Comparison of ENCODE assay signal across 10 cellular contexts in genomic region chr9:38686923-38687322, GRCh38. TPM values are rescaled to one million over a fixed set of nuclear protein-coding genes. Genes with fewer than 3 reads are reported as not detected.
DNase-seq lines count a peak whose midpoint lies in the region; ATAC-seq and TF ChIP-seq lines count a peak whose summit lies in the region.
"Had no signal": no experiment of that assay in that cellular context is flagged by ENCODE, and none has a peak within 500 bp of the region (broad histone marks: within the 10 kb centered on the region; RNA-seq: fewer than 3 reads in every experiment).

No MANE protein-coding gene starts in this region.

- H3K79me1 ChIP-seq in mesenchymal stem cell (replicated peaks; ENCODE audit: low read length, poor library complexity, severe bottlenecking) = no peaks in the 10 kb centered on the region

- peak overlapping the region; percentile 87 for H2AK5ac ChIP-seq in mesenchymal stem cell (ENCODE audit: low read length, severe bottlenecking)

- H3K36me3 ChIP-seq in mesenchymal stem cell (ENCODE audit: control insufficient read depth in 1 of 2, insufficient read depth in 2 of 2, low read depth in 1 of 2, low read length in 2 of 2) (no peaks in the 10 kb centered on the region), thyroid gland (no peaks in the 10 kb centered on the region), MG63 (no peaks in the 10 kb centered on the region)

- H3K27ac ChIP-seq in caudate nucleus (ENCODE audit: low read depth, low read length) (peak overlapping the region; percentile 22), mesenchymal stem cell (ENCODE audit: low read length, poor library complexity, severe bottlenecking) (peak overlapping the region; percentile 57), thyroid gland (peak overlapping the region; percentile 74 to 89 (median 88))

- POLR2A ChIA-PET in activated naive CD8-positive, alpha-beta T cell treated with anti-CD3 and anti-CD28 coated beads, Interleukin-2, amount 10 ng/mL, durations not matched to agents 7 days and 5 days (lab: Charles Lee) = no interaction called here

- no peak overlapping the region for H3K4me2 ChIP-seq in mesenchymal stem cell (ENCODE audit: low read length, poor library complexity, severe bottlenecking)

- peak overlapping the region; percentile 65 for H3K4me3 Mint-ChIP-seq in activated naive CD8-positive, alpha-beta T cell treated with anti-CD3 and anti-CD28 coated beads, Interleukin-2, amount 10 ng/mL, durations not matched to agents 7 days and 5 days
- H3K4me3 Mint-ChIP-seq in activated naive CD8-positive, alpha-beta T cell treated with anti-CD3 and anti-CD28 coated beads, Interleukin-2, amount 50 U/mL, for 24 hours = no peak overlapping the region

- H3K4me1 ChIP-seq in mesenchymal stem cell (ENCODE audit: control insufficient read depth, insufficient read depth, low read depth, low read length) (peaks cover 28% of the 10 kb centered on the region), thyroid gland (peaks cover 15 to 28% of the 10 kb centered on the region in 2 donors)

- H2BK15ac ChIP-seq in mesenchymal stem cell (ENCODE audit: low read depth, poor library complexity, severe bottlenecking) = peak overlapping the region; percentile 61

- no peaks in the 10 kb centered on the region for H3K36me3 Mint-ChIP-seq in activated naive CD8-positive, alpha-beta T cell treated with anti-CD3 and anti-CD28 coated beads, Interleukin-2, amount 10 ng/mL, durations not matched to agents 7 days and 5 days
- no peaks in the 10 kb centered on the region for H3K36me3 Mint-ChIP-seq in activated naive CD8-positive, alpha-beta T cell treated with anti-CD3 and anti-CD28 coated beads, Interleukin-2, amount 50 U/mL, for 24 hours (ENCODE audit: low read depth)
- H3K36me3 Mint-ChIP-seq: type B pancreatic cell had no signal

- H3K14ac ChIP-seq in mesenchymal stem cell (ENCODE audit: low read length in 2 of 2) = no peak overlapping the region

- peaks cover 0 to 12% of the 10 kb centered on the region in 2 experiments for H3K27me3 ChIP-seq in mesenchymal stem cell (ENCODE audit: control insufficient read depth in 1 of 2, insufficient read depth in 1 of 2, low read length in 2 of 2)
- H3K27me3 ChIP-seq in thyroid gland = no peaks in the 10 kb centered on the region
- no peaks in the 10 kb centered on the region for H3K27me3 ChIP-seq in MG63

- H2AFZ ChIP-seq in mesenchymal stem cell (ENCODE audit: low read depth, low read length) = peak overlapping the region; percentile 29

- no peak overlapping the region for H3K18ac ChIP-seq in mesenchymal stem cell (ENCODE audit: low read depth in 1 of 2, low read length in 2 of 2)

- peak overlapping the region; percentile 84 to 86 for H2BK12ac ChIP-seq in mesenchymal stem cell (ENCODE audit: low read length in 2 of 2)

- 77% methylated on average over 10 of the region's 10 CpGs for WGBS in mesenchymal stem cell
- WGBS in thyroid gland, 2 donors = 4 to 10% methylated on average over 10 of the region's 10 CpGs

- H4K8ac ChIP-seq in mesenchymal stem cell (ENCODE audit: low read length) = peak overlapping the region; percentile 35

- H3K23ac ChIP-seq in mesenchymal stem cell (ENCODE audit: low read length in 2 of 2) = no peak overlapping the region

- H3K9me3 ChIP-seq in mesenchymal stem cell (ENCODE audit: control insufficient read depth, low read length) = no peaks in the 10 kb centered on the region
- H3K9me3 ChIP-seq in thyroid gland = no peaks in the 10 kb centered on the region
- H3K9me3 ChIP-seq in MG63 = no peaks in the 10 kb centered on the region

- peak overlapping the region; percentile 64 for H4K91ac ChIP-seq in mesenchymal stem cell (ENCODE audit: low read length)

- TF ChIP-seq POLR2A in thyroid gland (IDR thresholded peaks at IDR 0.05) = no peak

- H3K27ac Mint-ChIP-seq in activated naive CD8-positive, alpha-beta T cell treated with anti-CD3 and anti-CD28 coated beads, Interleukin-2, amount 10 ng/mL, durations not matched to agents 7 days and 5 days = no peak overlapping the region
- no peak overlapping the region for H3K27ac Mint-ChIP-seq in activated naive CD8-positive, alpha-beta T cell treated with anti-CD3 and anti-CD28 coated beads, Interleukin-2, amount 50 U/mL, for 24 hours
- H3K27ac Mint-ChIP-seq: type B pancreatic cell had no signal

- DNase-seq in activated naive CD8-positive, alpha-beta T cell treated with anti-CD3 and anti-CD28 coated beads, Interleukin-2, amount 10 ng/mL, durations not matched to agents 7 days and 5 days = no peak
- DNase-seq in activated naive CD8-positive, alpha-beta T cell treated with anti-CD3 and anti-CD28 coated beads, Interleukin-2, amount 50 U/mL, for 24 hours = no peak
- DNase-seq in caudate nucleus (lab: John Stamatoyannopoulos, UW) (no peak), mesenchymal stem cell (no peak), thyroid gland (peak; percentile 50 to 59), MG63 (no peak), activated gamma-delta T cell (lab: John Stamatoyannopoulos, UW) (no peak), HPDE6-E6E7 (ENCODE audit: extremely low spot score) (no peak)
- DNase-seq: KBM-7 had no signal

- H3K4ac ChIP-seq in mesenchymal stem cell (ENCODE audit: low read depth in 1 of 2, low read length in 2 of 2) = peak overlapping the region; percentile 13 to 35

- H3K9ac ChIP-seq in mesenchymal stem cell (ENCODE audit: low read length) = no peak overlapping the region

- peak overlapping the region; percentile 50 for H2BK120ac ChIP-seq in mesenchymal stem cell (ENCODE audit: low read depth, low read length)

- peak overlapping the region; percentile 63 for H2BK5ac ChIP-seq in mesenchymal stem cell (ENCODE audit: low read depth, low read length, poor library complexity, severe bottlenecking)

- peaks cover 6% of the 10 kb centered on the region for H3K27me3 Mint-ChIP-seq in activated naive CD8-positive, alpha-beta T cell treated with anti-CD3 and anti-CD28 coated beads, Interleukin-2, amount 10 ng/mL, durations not matched to agents 7 days and 5 days
- H3K27me3 Mint-ChIP-seq in activated naive CD8-positive, alpha-beta T cell treated with anti-CD3 and anti-CD28 coated beads, Interleukin-2, amount 50 U/mL, for 24 hours = no peaks in the 10 kb centered on the region

- no peak for TF ChIP-seq CTCF in thyroid gland (IDR thresholded peaks at IDR 0.05)

- ATAC-seq in activated naive CD8-positive, alpha-beta T cell treated with anti-CD3 and anti-CD28 coated beads, Interleukin-2, amount 10 ng/mL, durations not matched to agents 7 days and 5 days (ENCODE audit: low read depth) = no peak
- ATAC-seq in activated naive CD8-positive, alpha-beta T cell treated with anti-CD3 and anti-CD28 coated beads, Interleukin-2, amount 50 U/mL, for 24 hours = no peak

- intact Hi-C loops in thyroid gland (cut with DNase I) = no loop called here

- H3K4me1 Mint-ChIP-seq in activated naive CD8-positive, alpha-beta T cell treated with anti-CD3 and anti-CD28 coated beads, Interleukin-2, amount 10 ng/mL, durations not matched to agents 7 days and 5 days = peaks cover 3% of the 10 kb centered on the region
- H3K4me1 Mint-ChIP-seq in activated naive CD8-positive, alpha-beta T cell treated with anti-CD3 and anti-CD28 coated beads, Interleukin-2, amount 50 U/mL, for 24 hours = no peaks in the 10 kb centered on the region

- H3K4me3 ChIP-seq in mesenchymal stem cell (ENCODE audit: insufficient read depth in 1 of 2, low read depth in 1 of 2, low read length in 2 of 2) = no peak overlapping the region
- peak overlapping the region in 2 of 3 donors; percentile 12 to 18 for H3K4me3 ChIP-seq in thyroid gland (replicated peaks in 1 of 3)
- no peak overlapping the region for H3K4me3 ChIP-seq in MG63

- H3K9me3 Mint-ChIP-seq in activated naive CD8-positive, alpha-beta T cell treated with anti-CD3 and anti-CD28 coated beads, Interleukin-2, amount 10 ng/mL, durations not matched to agents 7 days and 5 days = no peaks in the 10 kb centered on the region
- no peaks in the 10 kb centered on the region for H3K9me3 Mint-ChIP-seq in activated naive CD8-positive, alpha-beta T cell treated with anti-CD3 and anti-CD28 coated beads, Interleukin-2, amount 50 U/mL, for 24 hours
- H3K9me3 Mint-ChIP-seq: type B pancreatic cell had no signal

RNA-seq across cellular contexts. Expression of gene FAM240B, which starts 33.0 kb away (rescaled TPM):
- total RNA-seq in activated naive CD8-positive, alpha-beta T cell treated with anti-CD3 and anti-CD28 coated beads, Interleukin-2, amount 10 ng/mL, durations not matched to agents 7 days and 5 days = not detected
- not detected for polyA plus RNA-seq in mesenchymal stem cell (2013, experiment 1 of 2)
- not detected for polyA plus RNA-seq in mesenchymal stem cell (2013, experiment 2 of 2)
- not detected for total RNA-seq in thyroid gland
- not detected in 2 replicates for total RNA-seq in MG63 (2014; rRNA removed; shearing (Covaris generic); ENCODE audit: low replicate concordance)

Comparison
In these comparisons a context has a peak if more than half of its experiments do, and no peak if none do; other contexts are left out.
1. DNase-seq: peak in thyroid gland (2 of 2); none in activated naive CD8-positive, alpha-beta T cell treated with anti-CD3 and anti-CD28 coated beads, Interleukin-2, amount 10 ng/mL, durations not matched to agents 7 days and 5 days (single experiment), activated naive CD8-positive, alpha-beta T cell treated with anti-CD3 and anti-CD28 coated beads, Interleukin-2, amount 50 U/mL, for 24 hours (single experiment), caudate nucleus (0 of 61), mesenchymal stem cell (single experiment), MG63 (single experiment), activated gamma-delta T cell (single experiment) and HPDE6-E6E7 (single experiment).
2. H3K27ac ChIP-seq: peak in every context shown above with its lines; median percentile 88 in thyroid gland; 57 in mesenchymal stem cell; 22 in caudate nucleus.
3. H3K4me3 ChIP-seq: peak in thyroid gland (2 of 3); none in mesenchymal stem cell (0 of 2) and MG63 (single experiment).